1 cellular context compared by ENCODE assay signal in the genomic region with DNA sequence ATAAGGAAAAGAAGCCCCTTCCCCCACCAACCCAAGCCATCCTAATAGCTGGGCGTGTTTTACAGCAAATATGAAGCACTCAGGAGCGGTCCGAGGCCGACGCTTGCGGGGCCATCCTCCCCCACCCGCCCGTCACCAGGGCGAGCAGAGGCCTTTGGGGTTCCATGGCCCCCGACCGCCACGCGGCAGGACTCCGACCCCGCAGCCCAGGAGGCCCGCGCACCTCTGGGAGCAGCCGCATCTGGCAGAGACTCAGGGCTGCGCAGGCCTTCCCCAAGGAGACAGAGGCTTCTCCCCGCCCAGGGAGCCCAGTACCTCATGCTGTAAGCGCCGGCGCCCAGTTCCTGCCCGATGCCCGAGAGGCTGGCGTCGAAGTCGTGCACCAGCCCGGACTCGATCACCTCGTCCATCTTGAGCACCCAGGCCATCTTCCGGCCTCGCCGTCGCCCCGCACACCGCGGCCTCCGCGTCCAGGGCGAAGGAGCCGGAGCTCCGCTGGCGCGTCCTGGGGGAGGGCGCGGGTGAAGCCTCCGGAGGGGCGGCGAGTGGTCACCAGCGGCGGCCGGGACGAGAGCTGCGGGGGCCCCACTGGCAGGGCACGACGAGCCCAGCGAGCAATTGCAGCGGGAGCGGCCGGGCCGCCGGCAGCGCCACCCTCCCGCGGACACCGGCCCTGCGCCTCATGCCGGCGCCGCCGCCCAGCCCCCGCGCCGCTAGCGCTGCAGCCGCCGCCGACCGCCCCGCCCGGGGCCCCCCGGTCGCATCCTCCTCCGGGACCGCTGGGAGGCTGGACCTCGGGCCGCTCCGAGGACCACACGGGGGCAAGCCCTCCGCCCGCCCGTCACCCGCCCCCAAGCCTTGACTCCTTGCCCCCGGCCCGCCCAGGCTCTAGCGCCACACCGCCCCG.
TF ChIP-seq lines count a peak whose summit lies in the region.

No MANE protein-coding gene starts in this region.

TF ChIP-seq in WTC11, 78 proteins besides CTCF, POLR2A, EP300 and RAD21 (continued from another document):
- TF ChIP-seq, protein P1, sequence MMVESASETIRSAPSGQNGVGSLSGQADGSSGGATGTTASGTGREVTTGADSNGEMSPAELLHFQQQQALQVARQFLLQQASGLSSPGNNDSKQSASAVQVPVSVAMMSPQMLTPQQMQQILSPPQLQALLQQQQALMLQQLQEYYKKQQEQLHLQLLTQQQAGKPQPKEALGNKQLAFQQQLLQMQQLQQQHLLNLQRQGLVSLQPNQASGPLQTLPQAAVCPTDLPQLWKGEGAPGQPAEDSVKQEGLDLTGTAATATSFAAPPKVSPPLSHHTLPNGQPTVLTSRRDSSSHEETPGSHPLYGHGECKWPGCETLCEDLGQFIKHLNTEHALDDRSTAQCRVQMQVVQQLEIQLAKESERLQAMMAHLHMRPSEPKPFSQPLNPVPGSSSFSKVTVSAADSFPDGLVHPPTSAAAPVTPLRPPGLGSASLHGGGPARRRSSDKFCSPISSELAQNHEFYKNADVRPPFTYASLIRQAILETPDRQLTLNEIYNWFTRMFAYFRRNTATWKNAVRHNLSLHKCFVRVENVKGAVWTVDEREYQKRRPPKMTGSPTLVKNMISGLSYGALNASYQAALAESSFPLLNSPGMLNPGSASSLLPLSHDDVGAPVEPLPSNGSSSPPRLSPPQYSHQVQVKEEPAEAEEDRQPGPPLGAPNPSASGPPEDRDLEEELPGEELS (CRISPR knock-in tag; IDR thresholded peaks at IDR 0.05): 0 out of 2 replicates have a peak, but pooled peaks have one; percentile 13
- TF ChIP-seq ATF1 (CRISPR knock-in tag; IDR thresholded peaks at IDR 0.05) (peak; percentile 69; the same call in 1 of the 2 replicates), RORB (CRISPR knock-in tag; IDR thresholded peaks at IDR 0.05) (no peak)
TF ChIP-seq in WTC11: peak in this region for 12.
